Comparison of ENCODE assay signal across 27 cellular contexts in the genomic region with DNA sequence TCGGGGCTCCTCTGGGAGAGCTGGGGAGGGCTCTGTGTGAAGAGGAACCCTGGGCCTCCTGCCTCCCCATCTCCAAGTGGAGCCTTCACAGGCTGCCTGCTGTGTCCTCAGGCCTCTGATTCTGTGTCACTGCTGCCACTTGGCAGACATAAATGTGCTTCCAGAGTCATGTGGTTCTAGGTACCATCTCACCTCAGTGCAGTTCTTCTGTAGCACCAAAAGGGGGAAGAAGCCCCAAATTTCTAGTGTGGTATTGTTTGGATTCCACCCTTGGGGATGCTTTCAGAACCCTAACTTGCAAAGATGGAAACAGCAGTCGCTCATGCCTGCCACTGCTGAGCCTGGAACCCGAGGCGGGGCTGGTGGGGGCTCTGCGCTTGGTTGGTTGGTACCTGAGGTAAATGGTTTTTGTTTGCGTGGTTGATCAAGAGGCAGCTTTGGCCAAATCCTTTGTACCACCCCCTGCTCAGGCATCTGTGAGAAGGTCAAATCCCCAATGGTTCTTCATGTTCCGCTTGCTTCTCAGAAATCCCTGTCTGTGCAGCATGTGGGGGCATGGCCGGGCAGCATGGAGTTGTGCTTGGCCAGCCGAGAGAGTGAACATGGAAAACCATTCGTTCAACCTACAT. TPM values are rescaled to one million over a fixed set of nuclear protein-coding genes. Genes with fewer than 3 reads are reported as not detected.
DNase-seq lines count a peak whose midpoint lies in the region; ATAC-seq and TF ChIP-seq lines count a peak whose summit lies in the region.
"Had no signal": no experiment of that assay in that cellular context is flagged by ENCODE, and none has a peak within 500 bp of the region (broad histone marks: within the 10 kb centered on the region; RNA-seq: fewer than 3 reads in every experiment).

No MANE protein-coding gene starts in this region.

- H3K9me2 ChIP-seq in PC-3 (replicated peaks; ENCODE audit: low read length): no peaks in the 10 kb centered on the region

- H3K4me1 Mint-ChIP-seq in CD4-positive, alpha-beta memory T cell: peaks cover 0 to 3% (median under 1%) of the 10 kb centered on the region in 4 donors
- peaks cover 6% of the 10 kb centered on the region for H3K4me1 Mint-ChIP-seq in memory B cell
- H3K4me1 Mint-ChIP-seq in glutamatergic neuron (ENCODE audit: low read depth, unreplicated experiment): no peaks in the 10 kb centered on the region
- H3K4me1 Mint-ChIP-seq: brain, WTC11 had no signal

- H3K27ac Mint-ChIP-seq in CD4-positive, alpha-beta memory T cell: peak overlapping the region in 4 of 7 donors; percentile 1 to 63 (median 10)
- H3K27ac Mint-ChIP-seq in memory B cell (peak overlapping the region; percentile 15), glutamatergic neuron (ENCODE audit: unreplicated experiment) (no peak overlapping the region)
- H3K27ac Mint-ChIP-seq: WTC11 had no signal

- CTCF ChIA-PET in CD4-positive, alpha-beta memory T cell (lab: Charles Lee; ENCODE audit: partially characterized antibody): interaction anchor here (1.3 to 1.8 kb wide), 2 partner anchors 12 to 167 kb away, joined by 4 to 7 read pairs; no protein-coding TSS in a partner anchor
- CTCF ChIA-PET in PC-3 (lab: Charles Lee): no interaction called here

- no peak overlapping the region for H3K4me3 Mint-ChIP-seq in CD4-positive, alpha-beta memory T cell
- H3K4me3 Mint-ChIP-seq in memory B cell (no peak overlapping the region), glutamatergic neuron (ENCODE audit: unreplicated experiment) (no peak overlapping the region)
- H3K4me3 Mint-ChIP-seq: brain, WTC11 had no signal

- H3K36me3 Mint-ChIP-seq in CD4-positive, alpha-beta memory T cell: peaks cover 64 to 79% of the 10 kb centered on the region in 2 donors
- peaks cover 22% of the 10 kb centered on the region for H3K36me3 Mint-ChIP-seq in memory B cell
- H3K36me3 Mint-ChIP-seq in glutamatergic neuron (ENCODE audit: unreplicated experiment): no peaks in the 10 kb centered on the region

- DNase-seq in CD4-positive, alpha-beta memory T cell: no peak
- DNase-seq in PC-3: no peak
- DNase-seq in memory B cell (ENCODE audit: low spot score in 2 of 2): peak in 1 of 2 donors; percentile 4
- DNase-seq in NCI-H2171 (lab: John Stamatoyannopoulos, UW): no peak
- no peak for DNase-seq in stimulated activated CD4-positive, alpha-beta T cell treated with anti-CD3 and anti-CD28 coated beads, Interleukin-4, amount 100 ng/mL, for 24 hours
- no peak for DNase-seq in COR-L47 (lab: John Stamatoyannopoulos, UW)
- no peak for DNase-seq in glutamatergic neuron
- DNase-seq: activated CD4-positive, alpha-beta T cell treated with anti-CD3 and anti-CD28 coated beads, Interleukin-2, amount 50 U/mL, for 1 hour; activated gamma-delta T cell treated with Interleukin-2 at 50 U/mL for 16 hours; effector CD8-positive, alpha-beta T cell; erythroblast; foreskin fibroblast; GOT3; mesenchymal stem cell; NCI-H1048; NCI-H187; NCI-H345; pancreas; right cardiac atrium; SHP77 treated with DMSO at 0.1 percent for 48 hours; spleen; stimulated activated CD4-positive, alpha-beta T cell treated with anti-CD3 and anti-CD28 coated beads, Interleukin-4, amount 100 ng/mL, for 4 hours; T1000; trophoblast cell had no signal

- peaks cover 86% of the 10 kb centered on the region for H3K36me3 ChIP-seq in CD4-positive, alpha-beta memory T cell (ENCODE audit: insufficient read depth, low read length)
- H3K36me3 ChIP-seq in PC-3 (ENCODE audit: low read depth, low read length): no peaks in the 10 kb centered on the region; the same call in 1 of the 2 replicates

- H3K4me3 ChIP-seq in CD4-positive, alpha-beta memory T cell (ENCODE audit: low read length in 2 of 2): no peak overlapping the region
- no peak overlapping the region for H3K4me3 ChIP-seq in PC-3 (ENCODE audit: low read length)
- H3K4me3 ChIP-seq: pancreas, spleen had no signal

- no peaks in the 10 kb centered on the region for H3K79me2 ChIP-seq in PC-3 (ENCODE audit: low read length)

- no peak overlapping the region for H2AFZ ChIP-seq in PC-3 (ENCODE audit: low read length)

- no peak overlapping the region for H3K27ac ChIP-seq in CD4-positive, alpha-beta memory T cell (ENCODE audit: low read depth, low read length)
- H3K27ac ChIP-seq in PC-3 (ENCODE audit: low read length): no peak overlapping the region
- H3K27ac ChIP-seq: pancreas had no signal

- no peaks in the 10 kb centered on the region for H3F3A ChIP-seq in PC-3 (ENCODE audit: low read length, unreplicated experiment)

- H3K27me3 ChIP-seq in CD4-positive, alpha-beta memory T cell (ENCODE audit: insufficient read depth, low read length): no peaks in the 10 kb centered on the region
- no peaks in the 10 kb centered on the region for H3K27me3 ChIP-seq in PC-3 (ENCODE audit: low read length)
- H3K27me3 ChIP-seq: pancreas, spleen had no signal

- no peaks in the 10 kb centered on the region for H3K9me3 ChIP-seq in CD4-positive, alpha-beta memory T cell (ENCODE audit: control insufficient read depth in 1 of 2, low read length in 2 of 2)
- H3K9me3 ChIP-seq in PC-3 (ENCODE audit: low read length): no peaks in the 10 kb centered on the region
- H3K9me3 ChIP-seq: pancreas, spleen had no signal

- no peaks in the 10 kb centered on the region for H4K20me1 ChIP-seq in PC-3 (ENCODE audit: low read length)

- no peaks in the 10 kb centered on the region for H3K27me3 Mint-ChIP-seq in CD4-positive, alpha-beta memory T cell
- H3K27me3 Mint-ChIP-seq in memory B cell (no peaks in the 10 kb centered on the region), glutamatergic neuron (ENCODE audit: unreplicated experiment) (peaks cover 2% of the 10 kb centered on the region)
- H3K27me3 Mint-ChIP-seq: brain had no signal

- no peaks in the 10 kb centered on the region for H3K9me3 Mint-ChIP-seq in CD4-positive, alpha-beta memory T cell
- H3K9me3 Mint-ChIP-seq in memory B cell: no peaks in the 10 kb centered on the region
- H3K9me3 Mint-ChIP-seq in glutamatergic neuron (ENCODE audit: unreplicated experiment): no peaks in the 10 kb centered on the region
- H3K9me3 Mint-ChIP-seq: brain, WTC11 had no signal

- H3K9ac ChIP-seq in PC-3 (ENCODE audit: low read length): no peak overlapping the region

- no peak for ATAC-seq in PC-3
- ATAC-seq in memory B cell (ENCODE audit: low read depth): peak; percentile 27
- ATAC-seq: pancreas, right cardiac atrium, WTC11 had no signal

- POLR2A ChIA-PET in CD4-positive, alpha-beta memory T cell (lab: Charles Lee; ENCODE audit: partially characterized antibody): no interaction called here
- POLR2A ChIA-PET in PC-3 (lab: Charles Lee; ENCODE audit: unreplicated experiment): no interaction called here

- H3K4me2 ChIP-seq in PC-3 (ENCODE audit: low read length): no peak overlapping the region

- no TSS peak for BruUV-seq in PC-3 (replicated peaks; lab: Mats Ljungman, UMichigan)

- intact Hi-C loops in CD4-positive, alpha-beta memory T cell (cut with micrococcal nuclease): no loop called here
- intact Hi-C loops in PC-3 (cut with micrococcal nuclease): no loop called here

- H3K4me1 ChIP-seq in CD4-positive, alpha-beta memory T cell (ENCODE audit: insufficient read depth, low read length): no peaks in the 10 kb centered on the region
- no peaks in the 10 kb centered on the region for H3K4me1 ChIP-seq in PC-3 (ENCODE audit: insufficient read depth, low read length)
- H3K4me1 ChIP-seq: pancreas had no signal

- TF ChIP-seq CTCF in GM12874 (IDR thresholded peaks at IDR 0.05; ENCODE audit: insufficient read depth, low read depth, low read length) (0 out of 2 replicates have a peak, but pooled peaks have one; percentile 11), PC-3 (conservative IDR thresholded peaks at IDR 0.05; ENCODE audit: low read depth, low read length) (0 out of 2 replicates have a peak, but pooled peaks have one; percentile 20), glutamatergic neuron (IDR thresholded peaks at IDR 0.05; ENCODE audit: partially characterized antibody, unreplicated experiment) (no peak)

RNA-seq across cellular contexts. Expression of gene COA5, which starts 27.5 kb away (rescaled TPM):
- 10 to 100 TPM; 51.3 to 52.4 TPM for total RNA-seq in CD4-positive, alpha-beta memory T cell
- 10 to 100 TPM; 32.4 to 40.8 TPM for polyA plus RNA-seq in CD4-positive, alpha-beta memory T cell
- 34.0 and 37.2 TPM in 2 replicates for total RNA-seq in PC-3 (2014; rRNA removed)
- 29.6 TPM for total RNA-seq in glutamatergic neuron (ENCODE audit: unreplicated experiment)

RNA-seq across cellular contexts. Expression of gene UNC50, which starts 27.6 kb away (rescaled TPM):
- 10 to 100 TPM; 43.5 to 47.2 TPM for total RNA-seq in CD4-positive, alpha-beta memory T cell
- 10 to 100 TPM; 41.8 to 48.8 TPM for polyA plus RNA-seq in CD4-positive, alpha-beta memory T cell
- total RNA-seq in PC-3 (2014; rRNA removed) (18.4 and 26.0 TPM in 2 replicates), glutamatergic neuron (ENCODE audit: unreplicated experiment) (43.0 TPM)
